19 cellular contexts compared by ENCODE assay signal in the genomic region with DNA sequence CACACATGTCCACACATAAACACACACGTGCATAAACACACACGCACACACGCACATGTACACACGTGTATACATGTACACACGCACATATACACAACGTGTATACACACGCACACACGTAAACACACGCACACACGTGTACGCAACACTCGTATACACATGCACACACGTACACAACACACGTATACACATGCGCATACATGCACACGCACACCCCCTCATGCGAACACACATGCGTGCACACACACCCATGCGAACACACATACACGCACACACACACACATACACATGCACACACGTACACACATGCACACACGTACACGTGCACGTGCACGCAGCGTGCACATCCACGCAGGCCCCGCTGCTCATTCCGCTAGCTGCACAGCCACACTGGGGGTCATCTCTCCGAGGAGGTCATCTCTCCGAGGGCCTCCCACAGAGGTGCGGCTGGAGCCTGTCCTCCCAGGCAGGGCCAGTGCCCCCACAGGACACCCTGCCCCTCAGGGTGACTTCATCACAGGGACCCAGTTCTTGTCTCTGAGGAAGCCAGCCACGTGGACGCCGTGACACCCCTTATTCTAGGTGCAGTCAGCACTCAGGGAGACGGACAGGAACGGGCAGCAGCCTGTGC. TPM values are rescaled to one million over a fixed set of nuclear protein-coding genes. Genes with fewer than 3 reads are reported as not detected.
DNase-seq lines count a peak whose midpoint lies in the region; ATAC-seq and TF ChIP-seq lines count a peak whose summit lies in the region.
"Had no signal": no experiment of that assay in that cellular context is flagged by ENCODE, and none has a peak within 500 bp of the region (broad histone marks: within the 10 kb centered on the region; RNA-seq: fewer than 3 reads in every experiment).

No MANE protein-coding gene starts in this region.

- H3K27me3 ChIP-seq in BLaER1, result no peaks in the 10 kb centered on the region

- ATAC-seq in WTC11, result no peak
- ATAC-seq in naive B cell (ENCODE audit: low read depth in 2 of 2), result no peak
- ATAC-seq in natural killer cell treated with Interleukin-12 subunit alpha and Interleukin-12 subunit beta and Interleukin-15 and Interleukin-18, amount 100 ng/mL, for 72 hours, result no peak
- ATAC-seq in HG03045 (IDR thresholded peaks at IDR 0.05; ENCODE audit: unreplicated experiment), result no peak
- ATAC-seq: A549, Panc1, SK-N-SH treated with all-trans-retinoic acid at 6 μM for 48 hours had no signal

- H3K27me3 Mint-ChIP-seq in WTC11 (ENCODE audit: low read depth), result no peaks in the 10 kb centered on the region
- no peaks in the 10 kb centered on the region for H3K27me3 Mint-ChIP-seq in naive B cell
- no peaks in the 10 kb centered on the region for H3K27me3 Mint-ChIP-seq in natural killer cell treated with Interleukin-12 subunit alpha and Interleukin-12 subunit beta and Interleukin-15 and Interleukin-18, amount 100 ng/mL, for 72 hours
- H3K27me3 Mint-ChIP-seq: CD4-positive, alpha-beta T cell had no signal

- DNase-seq in WTC11 (ENCODE audit: low spot score), result no peak
- DNase-seq in naive B cell, result no peak
- no peak for DNase-seq in natural killer cell treated with Interleukin-12 subunit alpha and Interleukin-12 subunit beta and Interleukin-15 and Interleukin-18, amount 100 ng/mL, for 72 hours (ENCODE audit: low spot score)
- DNase-seq in NCI-H1436 (lab: John Stamatoyannopoulos, UW), result no peak
- DNase-seq: CD4-positive, alpha-beta T cell; DND-41; GDM1; H7; NCI-H1930; NCI-H2171 treated with DMSO at 0.1 percent for 48 hours; NCI-H510A; NCI-H82; Right ventricle myocardium superior had no signal

- CTCF ChIA-PET in WTC11 (lab: Charles Lee), result interaction anchor here (1.1 kb wide), 1 partner anchor 15 kb away, joined by 8 read pairs; no protein-coding TSS in a partner anchor

- H3K36me3 Mint-ChIP-seq in WTC11 (peaks cover 11% of the 10 kb centered on the region; the same call in 1 of the 2 replicates), naive B cell (peaks cover 2 to 33% of the 10 kb centered on the region in 2 donors)
- H3K36me3 Mint-ChIP-seq in natural killer cell treated with Interleukin-12 subunit alpha and Interleukin-12 subunit beta and Interleukin-15 and Interleukin-18, amount 100 ng/mL, for 72 hours, result no peaks in the 10 kb centered on the region

- H3K36me3 ChIP-seq in BLaER1, result peaks cover 46% of the 10 kb centered on the region

- H3K4me3 ChIP-seq in BLaER1, result no peak overlapping the region
- H3K4me3 ChIP-seq: A549 had no signal

- no peak for TF ChIP-seq CTCF in WTC11 (IDR thresholded peaks at IDR 0.05)

- POLR2A ChIA-PET in WTC11 (lab: Charles Lee), result no interaction called here

- H3K4me2 ChIP-seq in BLaER1, result peak overlapping the region; percentile 17; the same call in 1 of the 2 replicates
- H3K4me2 ChIP-seq: A549 had no signal

- no peaks in the 10 kb centered on the region for H3K9me3 ChIP-seq in BLaER1
- H3K9me3 ChIP-seq: A549 had no signal

- peaks cover 100% of the 10 kb centered on the region for H3K4me1 ChIP-seq in BLaER1
- H3K4me1 ChIP-seq: A549 had no signal

- H3K4me1 Mint-ChIP-seq in WTC11, result no peaks in the 10 kb centered on the region
- H3K4me1 Mint-ChIP-seq in naive B cell, result peaks cover 22 to 34% (median 34%) of the 10 kb centered on the region in 3 donors
- peaks cover 9 to 18% of the 10 kb centered on the region in 2 donors for H3K4me1 Mint-ChIP-seq in natural killer cell treated with Interleukin-12 subunit alpha and Interleukin-12 subunit beta and Interleukin-15 and Interleukin-18, amount 100 ng/mL, for 72 hours (ENCODE audit: low read depth in 2 of 2)

- H3K4me3 Mint-ChIP-seq in WTC11 (no peak overlapping the region), naive B cell (no peak overlapping the region)
- no peak overlapping the region for H3K4me3 Mint-ChIP-seq in natural killer cell treated with Interleukin-12 subunit alpha and Interleukin-12 subunit beta and Interleukin-15 and Interleukin-18, amount 100 ng/mL, for 72 hours
- H3K4me3 Mint-ChIP-seq: CD4-positive, alpha-beta T cell had no signal

- H3K27ac Mint-ChIP-seq in WTC11 (peak overlapping the region; percentile 36; the same call in 1 of the 2 replicates), naive B cell (peak overlapping the region in 5 of 6 donors; percentile 45 to 84 (median 55))
- no peak overlapping the region for H3K27ac Mint-ChIP-seq in natural killer cell treated with Interleukin-12 subunit alpha and Interleukin-12 subunit beta and Interleukin-15 and Interleukin-18, amount 100 ng/mL, for 72 hours
- H3K27ac Mint-ChIP-seq: CD4-positive, alpha-beta T cell had no signal

- H3K27ac ChIP-seq in BLaER1, result peak overlapping the region; percentile 62; the same call in 1 of the 2 replicates
- H3K27ac ChIP-seq: A549 had no signal

- H3K9ac ChIP-seq in BLaER1, result no peak overlapping the region

- H4K20me1 ChIP-seq in BLaER1, result peaks cover 43% of the 10 kb centered on the region

- H3K9me3 Mint-ChIP-seq in WTC11, result no peaks in the 10 kb centered on the region
- no peaks in the 10 kb centered on the region for H3K9me3 Mint-ChIP-seq in naive B cell
- H3K9me3 Mint-ChIP-seq in natural killer cell treated with Interleukin-12 subunit alpha and Interleukin-12 subunit beta and Interleukin-15 and Interleukin-18, amount 100 ng/mL, for 72 hours, result peaks cover 5% of the 10 kb centered on the region
- H3K9me3 Mint-ChIP-seq: CD4-positive, alpha-beta T cell had no signal

TF ChIP-seq in WTC11, 78 proteins besides CTCF, POLR2A, EP300 and RAD21 (continues in another document):
- TF ChIP-seq, protein P1, sequence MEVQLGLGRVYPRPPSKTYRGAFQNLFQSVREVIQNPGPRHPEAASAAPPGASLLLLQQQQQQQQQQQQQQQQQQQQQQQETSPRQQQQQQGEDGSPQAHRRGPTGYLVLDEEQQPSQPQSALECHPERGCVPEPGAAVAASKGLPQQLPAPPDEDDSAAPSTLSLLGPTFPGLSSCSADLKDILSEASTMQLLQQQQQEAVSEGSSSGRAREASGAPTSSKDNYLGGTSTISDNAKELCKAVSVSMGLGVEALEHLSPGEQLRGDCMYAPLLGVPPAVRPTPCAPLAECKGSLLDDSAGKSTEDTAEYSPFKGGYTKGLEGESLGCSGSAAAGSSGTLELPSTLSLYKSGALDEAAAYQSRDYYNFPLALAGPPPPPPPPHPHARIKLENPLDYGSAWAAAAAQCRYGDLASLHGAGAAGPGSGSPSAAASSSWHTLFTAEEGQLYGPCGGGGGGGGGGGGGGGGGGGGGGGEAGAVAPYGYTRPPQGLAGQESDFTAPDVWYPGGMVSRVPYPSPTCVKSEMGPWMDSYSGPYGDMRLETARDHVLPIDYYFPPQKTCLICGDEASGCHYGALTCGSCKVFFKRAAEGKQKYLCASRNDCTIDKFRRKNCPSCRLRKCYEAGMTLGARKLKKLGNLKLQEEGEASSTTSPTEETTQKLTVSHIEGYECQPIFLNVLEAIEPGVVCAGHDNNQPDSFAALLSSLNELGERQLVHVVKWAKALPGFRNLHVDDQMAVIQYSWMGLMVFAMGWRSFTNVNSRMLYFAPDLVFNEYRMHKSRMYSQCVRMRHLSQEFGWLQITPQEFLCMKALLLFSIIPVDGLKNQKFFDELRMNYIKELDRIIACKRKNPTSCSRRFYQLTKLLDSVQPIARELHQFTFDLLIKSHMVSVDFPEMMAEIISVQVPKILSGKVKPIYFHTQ (CRISPR knock-in tag; IDR thresholded peaks at IDR 0.05), result no peak
- TF ChIP-seq, protein P2, sequence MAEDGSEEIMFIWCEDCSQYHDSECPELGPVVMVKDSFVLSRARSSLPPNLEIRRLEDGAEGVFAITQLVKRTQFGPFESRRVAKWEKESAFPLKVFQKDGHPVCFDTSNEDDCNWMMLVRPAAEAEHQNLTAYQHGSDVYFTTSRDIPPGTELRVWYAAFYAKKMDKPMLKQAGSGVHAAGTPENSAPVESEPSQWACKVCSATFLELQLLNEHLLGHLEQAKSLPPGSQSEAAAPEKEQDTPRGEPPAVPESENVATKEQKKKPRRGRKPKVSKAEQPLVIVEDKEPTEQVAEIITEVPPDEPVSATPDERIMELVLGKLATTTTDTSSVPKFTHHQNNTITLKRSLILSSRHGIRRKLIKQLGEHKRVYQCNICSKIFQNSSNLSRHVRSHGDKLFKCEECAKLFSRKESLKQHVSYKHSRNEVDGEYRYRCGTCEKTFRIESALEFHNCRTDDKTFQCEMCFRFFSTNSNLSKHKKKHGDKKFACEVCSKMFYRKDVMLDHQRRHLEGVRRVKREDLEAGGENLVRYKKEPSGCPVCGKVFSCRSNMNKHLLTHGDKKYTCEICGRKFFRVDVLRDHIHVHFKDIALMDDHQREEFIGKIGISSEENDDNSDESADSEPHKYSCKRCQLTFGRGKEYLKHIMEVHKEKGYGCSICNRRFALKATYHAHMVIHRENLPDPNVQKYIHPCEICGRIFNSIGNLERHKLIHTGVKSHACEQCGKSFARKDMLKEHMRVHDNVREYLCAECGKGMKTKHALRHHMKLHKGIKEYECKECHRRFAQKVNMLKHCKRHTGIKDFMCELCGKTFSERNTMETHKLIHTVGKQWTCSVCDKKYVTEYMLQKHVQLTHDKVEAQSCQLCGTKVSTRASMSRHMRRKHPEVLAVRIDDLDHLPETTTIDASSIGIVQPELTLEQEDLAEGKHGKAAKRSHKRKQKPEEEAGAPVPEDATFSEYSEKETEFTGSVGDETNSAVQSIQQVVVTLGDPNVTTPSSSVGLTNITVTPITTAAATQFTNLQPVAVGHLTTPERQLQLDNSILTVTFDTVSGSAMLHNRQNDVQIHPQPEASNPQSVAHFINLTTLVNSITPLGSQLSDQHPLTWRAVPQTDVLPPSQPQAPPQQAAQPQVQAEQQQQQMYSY (CRISPR knock-in tag; IDR thresholded peaks at IDR 0.05), result no peak
- no peak for TF ChIP-seq ETV6 (CRISPR knock-in tag; IDR thresholded peaks at IDR 0.05)

RNA-seq across cellular contexts. Expression of a gene that starts 25.9 kb away (rescaled TPM):
- total RNA-seq in WTC11 (2021), result 0.48 TPM in 1 of 3 replicates, not detected in the others
- not detected for polyA plus RNA-seq in naive B cell (ENCODE audit: low read depth in 6 of 6)
- total RNA-seq in natural killer cell treated with Interleukin-12 subunit alpha and Interleukin-12 subunit beta and Interleukin-15 and Interleukin-18, amount 100 ng/mL, for 72 hours, result not detected
- total RNA-seq: CD4-positive, alpha-beta T cell; H7; LHCN-M2; Right ventricle myocardium superior had no signal
- polyA plus RNA-seq: A549 had no signal

RNA-seq across cellular contexts. Expression of a gene that starts 33.5 kb away (rescaled TPM):
- total RNA-seq in WTC11 (2021), result 10.2 to 13.2 TPM (median 10.4 TPM) in 3 replicates
- polyA plus RNA-seq in naive B cell (ENCODE audit: low read depth in 6 of 6), result 10 to 100 TPM; 22.6 to 34.5 (median 27.0) TPM
- total RNA-seq in natural killer cell treated with Interleukin-12 subunit alpha and Interleukin-12 subunit beta and Interleukin-15 and Interleukin-18, amount 100 ng/mL, for 72 hours, result 10 to 100 TPM; 17.2 to 19.9 TPM

RNA-seq across cellular contexts. Expression of a gene that starts 35.5 kb away (rescaled TPM):
- total RNA-seq in WTC11 (2021), result 0.87 to 1.1 TPM (median 0.92 TPM) in 3 replicates
- polyA plus RNA-seq in naive B cell (ENCODE audit: low read depth in 6 of 6), result 1 to 10 TPM; 2.0 to 9.7 (median 3.9) TPM
- 1 to 10 TPM in 1 of 2 donors, under 1 TPM in 1; 0.89 to 8.1 TPM for total RNA-seq in natural killer cell treated with Interleukin-12 subunit alpha and Interleukin-12 subunit beta and Interleukin-15 and Interleukin-18, amount 100 ng/mL, for 72 hours

RNA-seq across cellular contexts. Expression of a gene that starts 54.4 kb away (rescaled TPM):
- 4.3 to 7.2 TPM (median 4.5 TPM) in 3 replicates for total RNA-seq in WTC11 (2021)
- polyA plus RNA-seq in naive B cell (ENCODE audit: low read depth in 6 of 6), result 1 to 10 TPM; 3.3 to 7.0 (median 4.3) TPM
- 100 to 1,000 TPM in 1 of 2 donors, 10 to 100 TPM in 1; 70.6 to 161 TPM for total RNA-seq in natural killer cell treated with Interleukin-12 subunit alpha and Interleukin-12 subunit beta and Interleukin-15 and Interleukin-18, amount 100 ng/mL, for 72 hours

Comparison
In these comparisons a context has a peak if more than half of its experiments do, and no peak if none do; other contexts are left out.
1. H3K27ac Mint-ChIP-seq: peak in WTC11 (single experiment) and naive B cell (5 of 6); none in natural killer cell treated with Interleukin-12 subunit alpha and Interleukin-12 subunit beta and Interleukin-15 and Interleukin-18, amount 100 ng/mL, for 72 hours (0 of 2).